ENCODE assay signal across 24 cellular contexts in the genomic region with DNA sequence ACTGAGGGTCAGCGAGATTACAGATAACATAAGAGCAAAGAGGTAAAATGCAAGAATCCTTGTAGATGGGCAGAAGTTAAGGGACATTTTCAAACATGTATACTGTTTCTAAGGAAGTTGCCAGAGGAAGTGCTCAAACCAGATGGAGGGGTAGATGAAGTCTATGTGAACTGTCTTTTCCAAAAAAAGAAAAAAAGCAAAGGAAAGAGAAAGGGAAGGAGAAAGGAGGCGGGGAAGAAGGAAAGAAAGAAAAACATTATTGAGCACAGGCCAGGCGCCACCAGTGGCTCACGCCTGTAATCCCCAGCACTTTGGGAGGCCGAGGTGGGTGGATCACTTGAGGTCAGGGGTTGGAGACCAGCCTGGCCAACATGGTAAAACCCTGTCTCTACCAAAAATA. TPM values are rescaled to one million over a fixed set of nuclear protein-coding genes. Genes with fewer than 3 reads are reported as not detected.
DNase-seq lines count a peak whose midpoint lies in the region; ATAC-seq, FAIRE-seq and TF ChIP-seq lines count a peak whose summit lies in the region.
"Had no signal": no experiment of that assay in that cellular context is flagged by ENCODE, and none has a peak within 500 bp of the region (broad histone marks: within the 10 kb centered on the region; RNA-seq: fewer than 3 reads in every experiment).

No MANE protein-coding gene starts in this region.

- peaks cover 24% of the 10 kb centered on the region for H3K4me1 Mint-ChIP-seq in activated CD4-positive, alpha-beta T cell treated with anti-CD3 and anti-CD28 coated beads, Interleukin-2, amount 10 ng/mL, durations not matched to agents 7 days and 5 days
- H3K4me1 Mint-ChIP-seq in CD14-positive monocyte: peaks cover 30% of the 10 kb centered on the region

- no peak for FAIRE-seq in K562 (lab: Jason Lieb, UNC)
- FAIRE-seq: keratinocyte, pancreas had no signal

- POLR2A ChIA-PET in activated CD4-positive, alpha-beta T cell treated with anti-CD3 and anti-CD28 coated beads, Interleukin-2, amount 10 ng/mL, durations not matched to agents 7 days and 5 days (lab: Charles Lee): no interaction called here
- POLR2A ChIA-PET in K562 (lab: Yijun Ruan, JAX): interaction anchor here (1.0 kb wide), 1 partner anchor 8 kb away, joined by 3 read pairs; the partner anchor contains the start of gene B3GNT8

- H3K79me2 ChIP-seq in K562 (ENCODE audit: control insufficient read depth, insufficient read depth, low read length): peaks cover 10% of the 10 kb centered on the region

- DNase-seq in activated CD4-positive, alpha-beta T cell treated with anti-CD3 and anti-CD28 coated beads, Interleukin-2, amount 10 ng/mL, durations not matched to agents 7 days and 5 days: no peak
- DNase-seq in activated CD4-positive, alpha-beta T cell treated with anti-CD3 and anti-CD28 coated beads for 1 hour: no peak
- DNase-seq in CD14-positive monocyte (ENCODE audit: low spot score) (no peak), K562 (ENCODE audit: extremely low read depth in 1 of 4, low spot score in 3 of 4) (no peak), HuH-7.5 (ENCODE audit: low spot score) (no peak), retina (no peak)
- DNase-seq: activated CD4-positive, CD25-positive, alpha-beta regulatory T cell treated with anti-CD3 and anti-CD28 coated beads, Interleukin-2, amount 50 U/mL, for 72 hours; CD4-positive, CD25-positive, alpha-beta regulatory T cell; DMS53; foreskin keratinocyte; hypothalamus; naive thymus-derived CD4-positive, alpha-beta T cell; NCI-H1417; NCI-H526 treated with DMSO at 0.1 percent for 48 hours; SIG-M5; stimulated activated CD4-positive, alpha-beta T cell treated with anti-CD3 and anti-CD28 coated beads, Interleukin-1b, Interleukin-23, amount 100 ng/mL, for 48 hours; transverse colon had no signal

- 75% methylated on average over 4 of the region's 5 CpGs for WGBS in K562 (ENCODE audit: insufficient coverage, low coverage, missing lambda C conversion rate)

- CTCF ChIA-PET in activated CD4-positive, alpha-beta T cell treated with anti-CD3 and anti-CD28 coated beads, Interleukin-2, amount 10 ng/mL, durations not matched to agents 7 days and 5 days (lab: Charles Lee): interaction anchor here (0.9 kb wide), 1 partner anchor 101 kb away, joined by 3 read pairs; no protein-coding TSS in a partner anchor
- CTCF ChIA-PET in K562 (lab: Yijun Ruan, JAX; ENCODE audit: low intra/inter-chr PET ratio): no interaction called here

- H3K4me1 ChIP-seq in K562 (replicated peaks in 1 of 2; ENCODE audit: control insufficient read depth in 2 of 2, insufficient read depth in 2 of 2, low read length in 2 of 2): peaks cover 3 to 23% of the 10 kb centered on the region in 2 experiments; a peak in 3 of 5 replicates

- peaks cover 25% of the 10 kb centered on the region for H3K36me3 Mint-ChIP-seq in activated CD4-positive, alpha-beta T cell treated with anti-CD3 and anti-CD28 coated beads, Interleukin-2, amount 10 ng/mL, durations not matched to agents 7 days and 5 days (ENCODE audit: low read depth)
- H3K36me3 Mint-ChIP-seq in CD14-positive monocyte: peaks cover 40 to 61% of the 10 kb centered on the region in 2 donors

- no peaks in the 10 kb centered on the region for H3K9me1 ChIP-seq in K562 (ENCODE audit: control insufficient read depth, insufficient read depth, low read length)

- H3K4me2 ChIP-seq in K562 (ENCODE audit: insufficient read depth, low read length): no peak overlapping the region

- intact Hi-C loops in CD14-positive monocyte (cut with micrococcal nuclease): loop anchor here (5.0 to 10.0 kb wide), 2 partner anchors 37 to 170 kb away; partner anchors contain the start of genes BCKDHA (in 1 of the 2), EXOSC5 (in 1 of the 2) and HNRNPUL1 (in 1 of the 2)
- intact Hi-C loops in K562 (cut with micrococcal nuclease): loop anchor here (5.0 to 10.0 kb wide), 2 partner anchors 37 to 70 kb away; partner anchors contain the start of genes B9D2, BCKDHA and EXOSC5

- no peak overlapping the region for H3K4me3 ChIP-seq in K562
- H3K4me3 ChIP-seq: pancreas, transverse colon had no signal

- no peak overlapping the region for H2AFZ ChIP-seq in K562 (ENCODE audit: low read depth, low read length)

- H3K9ac ChIP-seq in K562 (ENCODE audit: insufficient read depth in 1 of 2, low read depth in 2 of 2, low read length in 2 of 2): no peak overlapping the region

- no peak for TF ChIP-seq POLR2A in K562 (conservative IDR thresholded peaks at IDR 0.05)

- no peak for TF ChIP-seq RAD21 in K562 (CRISPR knock-in tag; conservative IDR thresholded peaks at IDR 0.05 in 1 of 2, IDR thresholded peaks at IDR 0.05 in 1 of 2)

- H3K27me3 Mint-ChIP-seq in activated CD4-positive, alpha-beta T cell treated with anti-CD3 and anti-CD28 coated beads, Interleukin-2, amount 10 ng/mL, durations not matched to agents 7 days and 5 days: no peaks in the 10 kb centered on the region
- peaks cover 0 to 1% (median 0%) of the 10 kb centered on the region in 3 donors for H3K27me3 Mint-ChIP-seq in CD14-positive monocyte (ENCODE audit: low read depth in 3 of 3)
- H3K27me3 Mint-ChIP-seq: CD4-positive, CD25-positive, alpha-beta regulatory T cell; naive thymus-derived CD4-positive, alpha-beta T cell; stimulated activated naive CD8-positive, alpha-beta T cell treated with anti-CD3 and anti-CD28 coated beads, Interleukin-15, Interleukin-2, amounts not matched to agents 100 ng/mL and 50 ng/mL, for 24 hours had no signal

- no peak for TF ChIP-seq EP300 in K562 (IDR thresholded peaks at IDR 0.05; ENCODE audit: low read length)

- H3K27ac ChIP-seq in K562 (ENCODE audit: extremely low read depth, low read depth, low read length): no peak overlapping the region
- H3K27ac ChIP-seq: epithelial cell of prostate, foreskin keratinocyte, pancreas, transverse colon had no signal

- no TSS peak for BruUV-seq in K562 (replicated peaks; lab: Mats Ljungman, UMichigan)

- peaks cover 44% of the 10 kb centered on the region for H3K36me3 ChIP-seq in K562 (ENCODE audit: control insufficient read depth, insufficient read depth, low read length)

- H3K4me3 Mint-ChIP-seq in activated CD4-positive, alpha-beta T cell treated with anti-CD3 and anti-CD28 coated beads, Interleukin-2, amount 10 ng/mL, durations not matched to agents 7 days and 5 days: no peak overlapping the region
- H3K4me3 Mint-ChIP-seq in CD14-positive monocyte: peak overlapping the region in 1 of 2 donors; percentile 11
- H3K4me3 Mint-ChIP-seq: naive thymus-derived CD4-positive, alpha-beta T cell; stimulated activated naive CD8-positive, alpha-beta T cell treated with anti-CD3 and anti-CD28 coated beads, Interleukin-15, Interleukin-2, amounts not matched to agents 100 ng/mL and 50 ng/mL, for 24 hours had no signal

- no peaks in the 10 kb centered on the region for H3K9me3 Mint-ChIP-seq in activated CD4-positive, alpha-beta T cell treated with anti-CD3 and anti-CD28 coated beads, Interleukin-2, amount 10 ng/mL, durations not matched to agents 7 days and 5 days
- H3K9me3 Mint-ChIP-seq in CD14-positive monocyte: no peaks in the 10 kb centered on the region
- H3K9me3 Mint-ChIP-seq: CD4-positive, CD25-positive, alpha-beta regulatory T cell; naive thymus-derived CD4-positive, alpha-beta T cell; stimulated activated naive CD8-positive, alpha-beta T cell treated with anti-CD3 and anti-CD28 coated beads, Interleukin-15, Interleukin-2, amounts not matched to agents 100 ng/mL and 50 ng/mL, for 24 hours had no signal

- no peaks in the 10 kb centered on the region; the same call in 1 of the 2 replicates for H4K20me1 ChIP-seq in K562 (replicated peaks; ENCODE audit: control insufficient read depth, insufficient read depth, low read length)

- TF ChIP-seq CTCF in CD14-positive monocyte (IDR thresholded peaks at IDR 0.05) (no peak), K562 (IDR thresholded peaks at IDR 0.05 in 2 of 3, conservative IDR thresholded peaks at IDR 0.05 in 1 of 3; ENCODE audit: insufficient read depth in 2 of 3, low read depth in 1 of 3, low read length in 3 of 3) (no peak)

- no peak for ATAC-seq in K562
- ATAC-seq: foreskin keratinocyte; naive thymus-derived CD4-positive, alpha-beta T cell; pancreas had no signal

- H3K27me3 ChIP-seq in K562 (ENCODE audit: control insufficient read depth in 2 of 2, insufficient read depth in 2 of 2, low read length in 2 of 2): no peaks in the 10 kb centered on the region
- H3K27me3 ChIP-seq: foreskin keratinocyte, pancreas, transverse colon had no signal

- peak overlapping the region; percentile 22 for H3K27ac Mint-ChIP-seq in activated CD4-positive, alpha-beta T cell treated with anti-CD3 and anti-CD28 coated beads, Interleukin-2, amount 10 ng/mL, durations not matched to agents 7 days and 5 days
- peak overlapping the region in 6 of 7 donors; percentile 3 to 82 (median 43) for H3K27ac Mint-ChIP-seq in CD14-positive monocyte
- H3K27ac Mint-ChIP-seq: stimulated activated naive CD8-positive, alpha-beta T cell treated with anti-CD3 and anti-CD28 coated beads, Interleukin-15, Interleukin-2, amounts not matched to agents 100 ng/mL and 50 ng/mL, for 24 hours had no signal

- no peaks in the 10 kb centered on the region for H3K9me3 ChIP-seq in K562 (replicated peaks; ENCODE audit: control insufficient read depth, insufficient read depth, low read depth, low read length)
- H3K9me3 ChIP-seq: pancreas, transverse colon had no signal

- in situ Hi-C loops in K562 (cut with MboI): no loop called here

RNA-seq across cellular contexts. Expression of gene DMAC2, which starts 5.3 kb away (rescaled TPM):
- 10 to 100 TPM; 48.9 to 54.1 TPM for total RNA-seq in activated CD4-positive, alpha-beta T cell treated with anti-CD3 and anti-CD28 coated beads, Interleukin-2, amount 10 ng/mL, durations not matched to agents 7 days and 5 days
- polyA plus RNA-seq in CD14-positive monocyte (10 to 100 TPM; 43.8 to 48.0 TPM), K562 (2011; rRNA removed) (45.3 and 64.1 TPM in 2 replicates), K562 (2014; fragmentation: Illumina TruSeq; extraction: Trizol) (58.1 and 59.4 TPM in 2 replicates), K562 (2014; fragmentation: Nextera tagmentation; extraction: Ambion mirVana) (10 to 100 TPM; 12.9 to 20.2 TPM), K562 (2014; rRNA removed) (61.0 and 61.2 TPM in 2 replicates)
- 25.5 and 29.9 TPM in 2 replicates for total RNA-seq in K562 (2011; cell fraction: chromatin; rRNA removed; ENCODE audit: low replicate concordance)
- 19.3 and 23.6 TPM in 2 replicates for total RNA-seq in K562 (2011; cell fraction: nucleolus; rRNA removed)
- total RNA-seq in K562 (2011; cell fraction: nucleoplasm; rRNA removed): 29.0 and 48.6 TPM in 2 replicates
- total RNA-seq in K562 (2014; rRNA removed) (39.1 and 43.5 TPM in 2 replicates), K562 (2014; rRNA removed; fragmentation: Illumina TruSeq; extraction: Trizol) (33.0 and 34.1 TPM in 2 replicates), K562 (2015; rRNA removed; fragmentation: Illumina TruSeq; extraction: Trizol) (43.1 and 43.2 TPM in 2 replicates), K562 (2021) (51.5 and 55.0 TPM in 2 replicates)
- 92.7 and 108 TPM in 2 replicates for polyA plus RNA-seq in K562 (2011; cell fraction: cytosol; rRNA removed)
- polyA plus RNA-seq in K562 (2011; cell fraction: nucleus; rRNA removed): 33.7 and 36.8 TPM in 2 replicates
- 51.4 and 59.0 TPM in 2 replicates for polyA plus RNA-seq in K562 (2012)
- 49.5 and 56.9 TPM in 2 replicates for polyA minus RNA-seq in K562 (2011; rRNA and poly(A)+ RNA removed)
- 29.7 and 36.7 TPM in 2 replicates for polyA minus RNA-seq in K562 (2011; cell fraction: cytosol; rRNA and poly(A)+ RNA removed)
- polyA minus RNA-seq in K562 (2011; cell fraction: nucleus; rRNA and poly(A)+ RNA removed): 7.0 and 9.7 TPM in 2 replicates

RNA-seq across cellular contexts. Expression of gene B3GNT8, which starts 7.3 kb away (rescaled TPM):
- total RNA-seq in activated CD4-positive, alpha-beta T cell treated with anti-CD3 and anti-CD28 coated beads, Interleukin-2, amount 10 ng/mL, durations not matched to agents 7 days and 5 days: 1 to 10 TPM; 2.1 to 2.2 TPM
- polyA plus RNA-seq in CD14-positive monocyte: 10 to 100 TPM; 17.4 to 18.9 TPM
- 0.35 and 1.2 TPM in 2 replicates for total RNA-seq in K562 (2011; cell fraction: chromatin; rRNA removed; ENCODE audit: low replicate concordance)
- total RNA-seq in K562 (2011; cell fraction: nucleolus; rRNA removed): 2.5 and 3.7 TPM in 2 replicates
- total RNA-seq in K562 (2011; cell fraction: nucleoplasm; rRNA removed): 0.66 TPM in 1 of 2 replicates, not detected in the other
- 1.00 and 2.3 TPM in 2 replicates for total RNA-seq in K562 (2014; rRNA removed)
- total RNA-seq in K562 (2014; rRNA removed; fragmentation: Illumina TruSeq; extraction: Trizol): not detected in 2 replicates
- total RNA-seq in K562 (2015; rRNA removed; fragmentation: Illumina TruSeq; extraction: Trizol): 0.83 and 0.90 TPM in 2 replicates
- 2.9 and 3.4 TPM in 2 replicates for total RNA-seq in K562 (2021)
- polyA plus RNA-seq in K562 (2011; rRNA removed): 0.23 and 0.35 TPM in 2 replicates
- polyA plus RNA-seq in K562 (2011; cell fraction: cytosol; rRNA removed): 0.18 and 0.86 TPM in 2 replicates
- polyA plus RNA-seq in K562 (2011; cell fraction: nucleus; rRNA removed): 0.25 and 0.50 TPM in 2 replicates
- polyA plus RNA-seq in K562 (2012): 2.8 and 5.4 TPM in 2 replicates
- 0.21 and 2.0 TPM in 2 replicates for polyA plus RNA-seq in K562 (2014; fragmentation: Illumina TruSeq; extraction: Trizol)
- under 1 TPM in 1 of 2 experiments, not detected in 1; 0.11 TPM for polyA plus RNA-seq in K562 (2014; fragmentation: Nextera tagmentation; extraction: Ambion mirVana)
- 0.65 and 1.3 TPM in 2 replicates for polyA plus RNA-seq in K562 (2014; rRNA removed)
- 0.09 and 0.28 TPM in 2 replicates for polyA minus RNA-seq in K562 (2011; rRNA and poly(A)+ RNA removed)
- 1.8 TPM in 1 of 2 replicates, not detected in the other for polyA minus RNA-seq in K562 (2011; cell fraction: cytosol; rRNA and poly(A)+ RNA removed)
- 0.67 and 0.81 TPM in 2 replicates for polyA minus RNA-seq in K562 (2011; cell fraction: nucleus; rRNA and poly(A)+ RNA removed)

RNA-seq across cellular contexts. Expression of gene ERICH4, which starts 8.5 kb away (rescaled TPM):
- total RNA-seq in activated CD4-positive, alpha-beta T cell treated with anti-CD3 and anti-CD28 coated beads, Interleukin-2, amount 10 ng/mL, durations not matched to agents 7 days and 5 days: not detected
- not detected for polyA plus RNA-seq in CD14-positive monocyte
- not detected in 2 replicates for total RNA-seq in K562 (2011; cell fraction: chromatin; rRNA removed; ENCODE audit: low replicate concordance)
- not detected in 2 replicates for total RNA-seq in K562 (2011; cell fraction: nucleolus; rRNA removed)
- not detected in 2 replicates for total RNA-seq in K562 (2011; cell fraction: nucleoplasm; rRNA removed)
- not detected in 2 replicates for total RNA-seq in K562 (2014; rRNA removed)
- total RNA-seq in K562 (2014; rRNA removed; fragmentation: Illumina TruSeq; extraction: Trizol): not detected in 2 replicates
- not detected in 2 replicates for total RNA-seq in K562 (2015; rRNA removed; fragmentation: Illumina TruSeq; extraction: Trizol)
- total RNA-seq in K562 (2021): not detected in 2 replicates
- 0.08 TPM in 1 of 2 replicates, not detected in the other for polyA plus RNA-seq in K562 (2011; rRNA removed)
- 0.07 TPM in 1 of 2 replicates, not detected in the other for polyA plus RNA-seq in K562 (2011; cell fraction: cytosol; rRNA removed)
- polyA plus RNA-seq in K562 (2011; cell fraction: nucleus; rRNA removed): not detected in 2 replicates
- 0.16 TPM in 1 of 2 replicates, not detected in the other for polyA plus RNA-seq in K562 (2012)
- polyA plus RNA-seq in K562 (2014; fragmentation: Illumina TruSeq; extraction: Trizol): not detected in 2 replicates
- polyA plus RNA-seq in K562 (2014; fragmentation: Nextera tagmentation; extraction: Ambion mirVana): not detected
- polyA plus RNA-seq in K562 (2014; rRNA removed): not detected in 2 replicates
- not detected in 2 replicates for polyA minus RNA-seq in K562 (2011; rRNA and poly(A)+ RNA removed)
- polyA minus RNA-seq in K562 (2011; cell fraction: cytosol; rRNA and poly(A)+ RNA removed): not detected in 2 replicates
- polyA minus RNA-seq in K562 (2011; cell fraction: nucleus; rRNA and poly(A)+ RNA removed): not detected in 2 replicates
- total RNA-seq: A673; CD4-positive, CD25-positive, alpha-beta regulatory T cell; dermis microvascular lymphatic vessel endothelial cell; foreskin keratinocyte; naive thymus-derived CD4-positive, alpha-beta T cell; pancreas; T-helper 2 cell treated with Interferon-gamma antibody and Interleukin-4, amounts not matched to agents 100 ng/mL and 5 ng/mL, for 36 hours; transverse colon had no signal
- polyA plus RNA-seq: CD4-positive, CD25-positive, alpha-beta regulatory T cell; foreskin keratinocyte; keratinocyte; naive thymus-derived CD4-positive, alpha-beta T cell; pancreas had no signal

RNA-seq across cellular contexts. Expression of gene BCKDHA, which starts 36.8 kb away (rescaled TPM):
- 10 to 100 TPM; 12.7 TPM for total RNA-seq in activated CD4-positive, alpha-beta T cell treated with anti-CD3 and anti-CD28 coated beads, Interleukin-2, amount 10 ng/mL, durations not matched to agents 7 days and 5 days
- polyA plus RNA-seq in CD14-positive monocyte: 10 to 100 TPM; 87.6 to 90.1 TPM
- total RNA-seq in K562 (2011; cell fraction: chromatin; rRNA removed; ENCODE audit: low replicate concordance): 10.6 and 34.3 TPM in 2 replicates
- 28.8 and 36.0 TPM in 2 replicates for total RNA-seq in K562 (2011; cell fraction: nucleolus; rRNA removed)
- total RNA-seq in K562 (2011; cell fraction: nucleoplasm; rRNA removed): 11.3 and 14.4 TPM in 2 replicates
- total RNA-seq in K562 (2014; rRNA removed): 44.5 and 52.5 TPM in 2 replicates
- 2.0 and 4.8 TPM in 2 replicates for total RNA-seq in K562 (2014; rRNA removed; fragmentation: Illumina TruSeq; extraction: Trizol)
- 10.6 and 14.0 TPM in 2 replicates for total RNA-seq in K562 (2015; rRNA removed; fragmentation: Illumina TruSeq; extraction: Trizol)
- 14.6 and 16.6 TPM in 2 replicates for total RNA-seq in K562 (2021)
- polyA plus RNA-seq in K562 (2011; rRNA removed): 14.1 and 30.0 TPM in 2 replicates
- polyA plus RNA-seq in K562 (2011; cell fraction: cytosol; rRNA removed): 42.6 and 93.8 TPM in 2 replicates
- polyA plus RNA-seq in K562 (2011; cell fraction: nucleus; rRNA removed): 46.1 and 46.4 TPM in 2 replicates
- 18.7 and 29.6 TPM in 2 replicates for polyA plus RNA-seq in K562 (2012)
- polyA plus RNA-seq in K562 (2014; fragmentation: Illumina TruSeq; extraction: Trizol): 24.0 and 28.8 TPM in 2 replicates
- 1 to 10 TPM; 4.5 to 6.4 TPM for polyA plus RNA-seq in K562 (2014; fragmentation: Nextera tagmentation; extraction: Ambion mirVana)
- 23.0 and 26.9 TPM in 2 replicates for polyA plus RNA-seq in K562 (2014; rRNA removed)
- 6.4 and 7.1 TPM in 2 replicates for polyA minus RNA-seq in K562 (2011; rRNA and poly(A)+ RNA removed)
- polyA minus RNA-seq in K562 (2011; cell fraction: cytosol; rRNA and poly(A)+ RNA removed): 22.1 and 33.9 TPM in 2 replicates
- polyA minus RNA-seq in K562 (2011; cell fraction: nucleus; rRNA and poly(A)+ RNA removed): 11.6 and 15.8 TPM in 2 replicates

RNA-seq across cellular contexts. Expression of gene EXOSC5, which starts 37.3 kb away (rescaled TPM):
- 10 to 100 TPM; 21.1 to 26.9 TPM for total RNA-seq in activated CD4-positive, alpha-beta T cell treated with anti-CD3 and anti-CD28 coated beads, Interleukin-2, amount 10 ng/mL, durations not matched to agents 7 days and 5 days
- 10 to 100 TPM; 40.5 to 58.7 TPM for polyA plus RNA-seq in CD14-positive monocyte
- total RNA-seq in K562 (2011; cell fraction: chromatin; rRNA removed; ENCODE audit: low replicate concordance): 10.4 and 27.0 TPM in 2 replicates
- 28.7 and 35.4 TPM in 2 replicates for total RNA-seq in K562 (2011; cell fraction: nucleolus; rRNA removed)
- total RNA-seq in K562 (2011; cell fraction: nucleoplasm; rRNA removed): 18.0 and 19.2 TPM in 2 replicates
- total RNA-seq in K562 (2014; rRNA removed): 37.8 and 47.1 TPM in 2 replicates
- 8.6 and 10.9 TPM in 2 replicates for total RNA-seq in K562 (2014; rRNA removed; fragmentation: Illumina TruSeq; extraction: Trizol)
- 32.5 and 35.0 TPM in 2 replicates for total RNA-seq in K562 (2015; rRNA removed; fragmentation: Illumina TruSeq; extraction: Trizol)
- total RNA-seq in K562 (2021): 59.7 and 66.0 TPM in 2 replicates
- 43.3 and 53.6 TPM in 2 replicates for polyA plus RNA-seq in K562 (2011; rRNA removed)
- 64.2 and 117 TPM in 2 replicates for polyA plus RNA-seq in K562 (2011; cell fraction: cytosol; rRNA removed)
- polyA plus RNA-seq in K562 (2011; cell fraction: nucleus; rRNA removed): 33.3 and 35.8 TPM in 2 replicates
- polyA plus RNA-seq in K562 (2012): 51.8 and 96.9 TPM in 2 replicates
- 22.3 and 47.3 TPM in 2 replicates for polyA plus RNA-seq in K562 (2014; fragmentation: Illumina TruSeq; extraction: Trizol)
- 10 to 100 TPM; 15.1 to 41.8 TPM for polyA plus RNA-seq in K562 (2014; fragmentation: Nextera tagmentation; extraction: Ambion mirVana)
- 75.5 and 76.1 TPM in 2 replicates for polyA plus RNA-seq in K562 (2014; rRNA removed)
- polyA minus RNA-seq in K562 (2011; rRNA and poly(A)+ RNA removed): 8.8 and 12.2 TPM in 2 replicates
- polyA minus RNA-seq in K562 (2011; cell fraction: cytosol; rRNA and poly(A)+ RNA removed): 19.4 and 42.8 TPM in 2 replicates
- polyA minus RNA-seq in K562 (2011; cell fraction: nucleus; rRNA and poly(A)+ RNA removed): 10.1 and 11.0 TPM in 2 replicates
